Comparison of ENCODE assay signal across 1 cellular context in genomic region chr3:132545471-132545870, GRCh38.
TF ChIP-seq lines count a peak whose summit lies in the region.

No MANE protein-coding gene starts in this region.

TF ChIP-seq in SK-N-SH, 30 proteins besides CTCF, POLR2A, EP300 and RAD21 (continued from another document):
- TF ChIP-seq PBX3 (IDR thresholded peaks at IDR 0.05), result no peak
- no peak for TF ChIP-seq RXRA (IDR thresholded peaks at IDR 0.05; ENCODE audit: borderline replicate concordance, low read depth)
- no peak for TF ChIP-seq GABPA (IDR thresholded peaks at IDR 0.05; ENCODE audit: low read depth)
- TF ChIP-seq RFX5 (IDR thresholded peaks at IDR 0.05; ENCODE audit: low read length), result no peak
- no peak for TF ChIP-seq TAF1 (IDR thresholded peaks at IDR 0.05; ENCODE audit: borderline replicate concordance, low read depth, low read length)
- TF ChIP-seq EZH2phosphoT487 (IDR thresholded peaks at IDR 0.05; ENCODE audit: borderline replicate concordance, low read depth), result no peak
